8 cellular contexts compared by ENCODE assay signal in the genomic region with DNA sequence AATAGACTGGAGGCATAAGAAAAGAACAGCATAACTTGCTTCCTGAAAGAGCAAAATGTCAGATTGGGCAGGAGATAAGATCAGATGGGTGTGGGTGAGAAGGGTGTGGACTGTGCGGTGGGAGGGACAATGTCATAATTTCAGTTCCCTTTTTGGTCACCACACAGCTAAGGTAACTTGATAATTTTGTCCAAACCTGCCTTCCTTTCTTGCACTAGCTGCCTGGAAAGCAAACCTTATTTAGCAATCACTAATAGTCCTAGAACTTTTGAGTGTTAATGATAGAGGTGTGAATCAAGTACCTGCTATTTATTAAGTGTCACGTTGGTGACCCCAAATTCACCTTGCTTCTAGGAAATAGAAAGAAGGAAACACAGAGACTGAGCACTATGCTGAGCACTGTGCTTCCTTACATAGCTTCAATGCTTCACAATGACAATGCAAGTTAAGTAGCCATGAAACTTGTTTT.
DNase-seq lines count a peak whose midpoint lies in the region; ATAC-seq and TF ChIP-seq lines count a peak whose summit lies in the region.

No MANE protein-coding gene starts in this region.

- peak overlapping the region; percentile 62 for H3K4me3 Mint-ChIP-seq in activated naive CD8-positive, alpha-beta T cell treated with anti-CD3 and anti-CD28 coated beads, Interleukin-2, amount 10 ng/mL, durations not matched to agents 7 days and 5 days

- peaks cover 22% of the 10 kb centered on the region for H3K36me3 Mint-ChIP-seq in activated naive CD8-positive, alpha-beta T cell treated with anti-CD3 and anti-CD28 coated beads, Interleukin-2, amount 10 ng/mL, durations not matched to agents 7 days and 5 days

- no peaks in the 10 kb centered on the region for H3K27me3 ChIP-seq in upper lobe of left lung

- no peaks in the 10 kb centered on the region for H3K9me3 ChIP-seq in upper lobe of left lung

- H3K9me3 Mint-ChIP-seq in activated naive CD8-positive, alpha-beta T cell treated with anti-CD3 and anti-CD28 coated beads, Interleukin-2, amount 10 ng/mL, durations not matched to agents 7 days and 5 days, result peaks cover 5% of the 10 kb centered on the region

- H3K27ac Mint-ChIP-seq in activated naive CD8-positive, alpha-beta T cell treated with anti-CD3 and anti-CD28 coated beads, Interleukin-2, amount 10 ng/mL, durations not matched to agents 7 days and 5 days, result peak overlapping the region; percentile 96

- H3K4me3 ChIP-seq in upper lobe of left lung, result no peak overlapping the region

- TF ChIP-seq POLR2A in upper lobe of left lung (IDR thresholded peaks at IDR 0.05), result no peak

- no peaks in the 10 kb centered on the region for H3K27me3 Mint-ChIP-seq in activated naive CD8-positive, alpha-beta T cell treated with anti-CD3 and anti-CD28 coated beads, Interleukin-2, amount 10 ng/mL, durations not matched to agents 7 days and 5 days

- POLR2A ChIA-PET in activated naive CD8-positive, alpha-beta T cell treated with anti-CD3 and anti-CD28 coated beads, Interleukin-2, amount 10 ng/mL, durations not matched to agents 7 days and 5 days (lab: Charles Lee), result interaction anchor here (0.5 to 6.2 kb wide), 7 partner anchors 11 to 590 kb away, joined by 3 to 57 read pairs (median 4); a partner anchor contains a TSS

- no peaks in the 10 kb centered on the region for H3K36me3 ChIP-seq in upper lobe of left lung

- 24 to 40% methylated on average over 2 of the region's 2 CpGs for WGBS in upper lobe of left lung, 2 donors

- TF ChIP-seq EP300 in upper lobe of left lung (IDR thresholded peaks at IDR 0.05), result no peak

- DNase-seq in NAMALWA (ENCODE audit: low spot score) (peak; percentile 78), upper lobe of left lung (no peak), HCEC 1CT (no peak), DMS53 (lab: John Stamatoyannopoulos, UW) (no peak), SW480 (ENCODE audit: low spot score) (no peak)
- DNase-seq in activated naive CD8-positive, alpha-beta T cell treated with anti-CD3 and anti-CD28 coated beads, Interleukin-2, amount 10 ng/mL, durations not matched to agents 7 days and 5 days, result peak; percentile 46

- H3K4me1 ChIP-seq in upper lobe of left lung, result peaks cover 0 to 7% (median 2%) of the 10 kb centered on the region in 4 donors

- H3K4me1 Mint-ChIP-seq in activated naive CD8-positive, alpha-beta T cell treated with anti-CD3 and anti-CD28 coated beads, Interleukin-2, amount 10 ng/mL, durations not matched to agents 7 days and 5 days, result peaks cover 75% of the 10 kb centered on the region

- ATAC-seq in GM18502 (IDR thresholded peaks at IDR 0.05; ENCODE audit: poor library complexity, unreplicated experiment) (peak; percentile 83), HG02571 (IDR thresholded peaks at IDR 0.05; ENCODE audit: unreplicated experiment) (peak; percentile 78), upper lobe of left lung (ENCODE audit: low FRiP score in 2 of 2) (peak; percentile 74 to 78)
- ATAC-seq in activated naive CD8-positive, alpha-beta T cell treated with anti-CD3 and anti-CD28 coated beads, Interleukin-2, amount 10 ng/mL, durations not matched to agents 7 days and 5 days (ENCODE audit: low read depth), result peak; percentile 66

- H3K27ac ChIP-seq in upper lobe of left lung, result peak overlapping the region in 1 of 4 donors; percentile 20

- no peak for TF ChIP-seq CTCF in upper lobe of left lung (IDR thresholded peaks at IDR 0.05)

Comparison
In these comparisons a context has a peak if more than half of its experiments do, and no peak if none do; other contexts are left out.
1. DNase-seq: peak in NAMALWA (single experiment) and activated naive CD8-positive, alpha-beta T cell treated with anti-CD3 and anti-CD28 coated beads, Interleukin-2, amount 10 ng/mL, durations not matched to agents 7 days and 5 days (single experiment); none in upper lobe of left lung (0 of 2), HCEC 1CT (single experiment), DMS53 (single experiment) and SW480 (single experiment).
2. Peak in every context shown above with its lines, with median percentiles within 50 percentile points of each other: ATAC-seq.